ENCODE assay signal across 8 cellular contexts in the genomic region with DNA sequence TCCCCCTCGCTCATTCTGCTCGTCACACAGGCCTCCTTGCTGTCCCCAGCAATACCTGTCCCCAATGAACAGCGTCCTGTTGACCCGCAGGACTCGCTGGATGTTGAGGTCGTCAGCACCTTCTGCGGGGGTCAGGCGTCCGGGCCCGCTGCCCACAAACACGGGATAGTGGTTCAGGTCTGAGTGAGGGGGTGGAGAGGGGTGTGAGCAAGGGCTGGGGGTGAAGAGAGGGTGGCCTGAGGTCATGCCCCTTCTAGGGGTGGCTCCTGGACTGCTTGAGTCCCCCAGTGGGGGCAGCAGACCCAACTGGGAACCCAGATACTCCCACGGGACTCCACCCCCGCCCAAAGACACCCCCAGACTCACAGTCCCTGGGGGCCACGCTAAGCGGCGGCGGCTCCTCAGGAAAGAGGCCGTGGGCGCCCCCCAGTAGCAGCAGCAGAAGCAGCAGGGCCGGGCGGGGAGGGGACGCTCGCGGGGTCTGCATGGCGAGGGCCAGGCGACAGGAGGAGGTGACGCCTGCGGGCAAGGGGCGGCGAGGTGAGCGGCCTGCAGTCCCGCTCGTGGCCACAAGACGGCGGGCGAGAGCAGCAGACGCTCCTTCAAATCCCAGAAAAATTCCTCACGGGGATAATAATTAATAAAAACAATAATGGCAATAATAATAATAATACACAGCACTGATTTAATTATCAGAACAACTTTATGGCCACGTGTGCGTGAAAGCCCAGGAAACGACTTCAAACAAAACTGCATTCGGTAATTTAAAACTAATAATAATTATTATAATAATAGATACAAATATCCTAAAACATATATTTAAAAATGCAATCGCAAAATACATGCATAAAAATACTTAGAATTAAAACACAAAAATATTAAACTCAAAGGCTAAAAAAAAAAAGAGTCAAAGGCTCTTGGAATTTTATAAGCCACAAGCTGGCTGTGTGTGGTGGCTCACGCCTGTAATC. TPM values are rescaled to one million over a fixed set of nuclear protein-coding genes. Genes with fewer than 3 reads are reported as not detected.
DNase-seq lines count a peak whose midpoint lies in the region; ATAC-seq and TF ChIP-seq lines count a peak whose summit lies in the region.

No MANE protein-coding gene starts in this region.

- H3K27ac ChIP-seq in SK-N-SH (ENCODE audit: low read depth in 2 of 2, low read length in 1 of 2) = no peak overlapping the region
- no peak overlapping the region for H3K27ac ChIP-seq in PC-3 (ENCODE audit: low read length)
- H3K27ac ChIP-seq in colonic mucosa = no peak overlapping the region

- H3K4me3 ChIP-seq in SK-N-SH (ENCODE audit: low read depth in 2 of 2, low read length in 1 of 2) (peak overlapping the region in 1 of 2 experiments; percentile 43; a peak in 1 of 4 replicates), PC-3 (ENCODE audit: low read length) (no peak overlapping the region), colonic mucosa (peak overlapping the region; percentile 6)

- peak; percentile 57 for TF ChIP-seq RAD21 in SK-N-SH (IDR thresholded peaks at IDR 0.05; ENCODE audit: low read length)

- ATAC-seq in SK-N-SH treated with all-trans-retinoic acid at 6 μM for 48 hours (no peak), PC-3 (no peak), HG02678 (IDR thresholded peaks at IDR 0.05; ENCODE audit: unreplicated experiment) (no peak)

- no peak for TF ChIP-seq EP300 in SK-N-SH (IDR thresholded peaks at IDR 0.05; ENCODE audit: borderline replicate concordance in 1 of 2, low read depth in 1 of 2, low read length in 1 of 2)

- H2AFZ ChIP-seq in SK-N-SH (ENCODE audit: low read depth) (no peak overlapping the region), PC-3 (ENCODE audit: low read length) (peak overlapping the region; percentile 43; the same call in 1 of the 2 replicates)

- H3K27me3 ChIP-seq in SK-N-SH (ENCODE audit: insufficient read depth) (no peaks in the 10 kb centered on the region), PC-3 (ENCODE audit: low read length) (no peaks in the 10 kb centered on the region), colonic mucosa (no peaks in the 10 kb centered on the region)

- POLR2A ChIA-PET in SK-N-SH (lab: Yijun Ruan, JAX) (no interaction called here), PC-3 (lab: Charles Lee; ENCODE audit: unreplicated experiment) (no interaction called here)

- H3K9ac ChIP-seq in SK-N-SH (no peak overlapping the region), PC-3 (ENCODE audit: low read length) (no peak overlapping the region), colonic mucosa (ENCODE audit: low read depth in 2 of 2, low read length in 2 of 2) (no peak overlapping the region)

- WGBS in SK-N-SH (ENCODE audit: low lambda C conversion rate) = 7% methylated on average over 31 of the region's 44 CpGs

- H3K4me1 ChIP-seq in SK-N-SH (ENCODE audit: control insufficient read depth in 1 of 2, insufficient read depth in 2 of 2, low read depth in 1 of 2, low read length in 1 of 2) (peaks cover 0 to 8% of the 10 kb centered on the region in 2 experiments; a peak in 1 of 4 replicates), PC-3 (ENCODE audit: insufficient read depth, low read length) (0 out of 2 replicates have a peak, but pooled peaks cover 5% of the 10 kb centered on the region), colonic mucosa (no peaks in the 10 kb centered on the region)

- intact Hi-C loops in PC-3 (cut with micrococcal nuclease) = loop anchor here (1.0 kb wide), 1 partner anchor 78 kb away; no protein-coding TSS in a partner anchor
- intact Hi-C loops in colonic mucosa (cut with DNase I) = no loop called here

- no peaks in the 10 kb centered on the region for H3K9me3 Mint-ChIP-seq in nephron

- no peak overlapping the region for H3K27ac Mint-ChIP-seq in nephron

- H3K36me3 ChIP-seq in SK-N-SH (replicated peaks in 1 of 2; ENCODE audit: control insufficient read depth in 1 of 2, insufficient read depth in 2 of 2, low read length in 1 of 2) (no peaks in the 10 kb centered on the region), PC-3 (ENCODE audit: low read depth, low read length) (no peaks in the 10 kb centered on the region), colonic mucosa (no peaks in the 10 kb centered on the region)

- H3F3A ChIP-seq in SK-N-SH (replicated peaks; ENCODE audit: insufficient read depth) = peaks cover 14% of the 10 kb centered on the region
- no peaks in the 10 kb centered on the region for H3F3A ChIP-seq in PC-3 (ENCODE audit: low read length, unreplicated experiment)

- no peak overlapping the region for H3K4me3 Mint-ChIP-seq in nephron

- DNase-seq in SK-N-SH = peak; percentile 83
- peak; percentile 62 for DNase-seq in PC-3
- no peak for DNase-seq in colonic mucosa
- DNase-seq in COLO829 (ENCODE audit: low spot score) = no peak
- no peak for DNase-seq in NCI-H2029 (lab: John Stamatoyannopoulos, UW)

- H3K4me2 ChIP-seq in SK-N-SH = peak overlapping the region; percentile 60; the same call in 1 of the 2 replicates
- peak overlapping the region; percentile 47; the same call in 1 of the 2 replicates for H3K4me2 ChIP-seq in PC-3 (ENCODE audit: low read length)

- H4K20me1 ChIP-seq in SK-N-SH (ENCODE audit: insufficient read depth) = no peaks in the 10 kb centered on the region
- no peaks in the 10 kb centered on the region for H4K20me1 ChIP-seq in PC-3 (ENCODE audit: low read length)

- H3K27me3 Mint-ChIP-seq in nephron (ENCODE audit: low read depth) = peaks cover 8% of the 10 kb centered on the region

- H3K79me2 ChIP-seq in SK-N-SH (ENCODE audit: insufficient read depth) (no peaks in the 10 kb centered on the region), PC-3 (ENCODE audit: low read length) (no peaks in the 10 kb centered on the region)

- peak; percentile 88 for TF ChIP-seq CTCF in SK-N-SH (IDR thresholded peaks at IDR 0.05)
- peak; percentile 88 for TF ChIP-seq CTCF in PC-3 (conservative IDR thresholded peaks at IDR 0.05; ENCODE audit: low read depth, low read length)
- TF ChIP-seq CTCF in colonic mucosa (IDR thresholded peaks at IDR 0.05) = peak; percentile 99
- TF ChIP-seq CTCF in nephron (IDR thresholded peaks at IDR 0.05; ENCODE audit: unreplicated experiment in 3 of 3) = peak; percentile 100

- no TSS peak for BruUV-seq in PC-3 (replicated peaks; lab: Mats Ljungman, UMichigan)

- H3K9me2 ChIP-seq in SK-N-SH = no peaks in the 10 kb centered on the region
- H3K9me2 ChIP-seq in PC-3 (replicated peaks; ENCODE audit: low read length) = no peaks in the 10 kb centered on the region

- CTCF ChIA-PET in SK-N-SH (lab: Yijun Ruan, JAX) (interaction anchor here (0.6 to 3.9 kb wide), 21 partner anchors 9 to 452 kb away, joined by 3 to 25 read pairs (median 5); partner anchors contain the start of gene PLIN5), PC-3 (lab: Charles Lee) (interaction anchor here (0.6 to 0.7 kb wide), 3 partner anchors 35 to 410 kb away, joined by 3 read pairs; no protein-coding TSS in a partner anchor)

- H3K9me3 ChIP-seq in SK-N-SH = no peaks in the 10 kb centered on the region
- no peaks in the 10 kb centered on the region for H3K9me3 ChIP-seq in PC-3 (ENCODE audit: low read length)
- H3K9me3 ChIP-seq in colonic mucosa = no peaks in the 10 kb centered on the region

- H3K4me1 Mint-ChIP-seq in nephron = no peaks in the 10 kb centered on the region

- peaks cover 17% of the 10 kb centered on the region for H3K36me3 Mint-ChIP-seq in nephron (ENCODE audit: low read depth)

TF ChIP-seq in SK-N-SH, 30 proteins besides CTCF, POLR2A, EP300 and RAD21 (continues in another document):
- TF ChIP-seq USF2 (IDR thresholded peaks at IDR 0.05; ENCODE audit: borderline replicate concordance, low read depth, low read length) = no peak

TF ChIP-seq in SK-N-SH treated with all-trans-retinoic acid at 6 μM for 48 hours, 23 proteins besides CTCF, POLR2A, EP300 and RAD21 (continues in another document):
- no peak for TF ChIP-seq PATZ1 (CRISPR knock-in tag; IDR thresholded peaks at IDR 0.05; ENCODE audit: borderline replicate concordance)
- no peak for TF ChIP-seq ESRRG (CRISPR knock-in tag; IDR thresholded peaks at IDR 0.05)
- no peak for TF ChIP-seq PPARA (CRISPR knock-in tag; IDR thresholded peaks at IDR 0.05; ENCODE audit: borderline replicate concordance)

RNA-seq across cellular contexts. Expression of gene SEMA6B, which starts 1.2 kb away (rescaled TPM):
- 2.0 and 3.7 TPM in 2 replicates for polyA plus RNA-seq in SK-N-SH (2012; rRNA removed)
- polyA plus RNA-seq in SK-N-SH (2012; cell fraction: cytosol; rRNA removed) = 1.2 and 1.9 TPM in 2 replicates
- 1.6 and 1.9 TPM in 2 replicates for polyA plus RNA-seq in SK-N-SH (2012; cell fraction: nucleus; rRNA removed)
- total RNA-seq in PC-3 (2014; rRNA removed) (7.3 and 9.0 TPM in 2 replicates), colonic mucosa (1 to 10 TPM; 1.3 to 5.6 TPM)

RNA-seq across cellular contexts. Expression of gene LRG1, which starts 18.4 kb away (rescaled TPM):
- polyA plus RNA-seq in SK-N-SH (2012; rRNA removed) = 0.12 and 0.23 TPM in 2 replicates
- polyA plus RNA-seq in SK-N-SH (2012; cell fraction: cytosol; rRNA removed) = 0.10 and 0.14 TPM in 2 replicates
- 0.02 and 0.05 TPM in 2 replicates for polyA plus RNA-seq in SK-N-SH (2012; cell fraction: nucleus; rRNA removed)
- total RNA-seq in PC-3 (2014; rRNA removed) (0.23 and 0.51 TPM in 2 replicates), colonic mucosa (10 to 100 TPM; 24.4 to 26.0 TPM)

RNA-seq across cellular contexts. Expression of gene PLIN5, which starts 23.2 kb away (rescaled TPM):
- 0.59 and 0.68 TPM in 2 replicates for polyA plus RNA-seq in SK-N-SH (2012; rRNA removed)
- 0.19 and 0.25 TPM in 2 replicates for polyA plus RNA-seq in SK-N-SH (2012; cell fraction: cytosol; rRNA removed)
- 3.6 and 5.9 TPM in 2 replicates for polyA plus RNA-seq in SK-N-SH (2012; cell fraction: nucleus; rRNA removed)
- 1.2 and 3.3 TPM in 2 replicates for total RNA-seq in PC-3 (2014; rRNA removed)
- total RNA-seq in colonic mucosa = 1 to 10 TPM; 2.0 to 3.5 TPM

RNA-seq across cellular contexts. Expression of gene PLIN4, which starts 40.0 kb away (rescaled TPM):
- 0.07 and 0.10 TPM in 2 replicates for polyA plus RNA-seq in SK-N-SH (2012; rRNA removed)
- polyA plus RNA-seq in SK-N-SH (2012; cell fraction: cytosol; rRNA removed) = 0.01 and 0.07 TPM in 2 replicates
- 0.48 and 0.53 TPM in 2 replicates for polyA plus RNA-seq in SK-N-SH (2012; cell fraction: nucleus; rRNA removed)
- total RNA-seq in PC-3 (2014; rRNA removed) (9.1 and 9.8 TPM in 2 replicates), colonic mucosa (1 to 10 TPM in 1 of 2 donors, under 1 TPM in 1; 0.47 to 6.3 TPM)

Comparison
In these comparisons a context has a peak if more than half of its experiments do, and no peak if none do; other contexts are left out.
1. DNase-seq: peak in SK-N-SH (single experiment) and PC-3 (single experiment); none in colonic mucosa (single experiment), COLO829 (single experiment) and NCI-H2029 (single experiment).
2. RNA of gene LRG1, which starts 18.4 kb away (total RNA-seq): 24.4 to 26.0 TPM in colonic mucosa; 0.23 to 0.51 TPM in PC-3; every median in the first group is over 10 times any median in the second.
3. Peak in every context shown above with its lines, with median percentiles within 50 percentile points of each other: CTCF ChIP-seq.